1 cellular context compared by ENCODE assay signal in the genomic region with DNA sequence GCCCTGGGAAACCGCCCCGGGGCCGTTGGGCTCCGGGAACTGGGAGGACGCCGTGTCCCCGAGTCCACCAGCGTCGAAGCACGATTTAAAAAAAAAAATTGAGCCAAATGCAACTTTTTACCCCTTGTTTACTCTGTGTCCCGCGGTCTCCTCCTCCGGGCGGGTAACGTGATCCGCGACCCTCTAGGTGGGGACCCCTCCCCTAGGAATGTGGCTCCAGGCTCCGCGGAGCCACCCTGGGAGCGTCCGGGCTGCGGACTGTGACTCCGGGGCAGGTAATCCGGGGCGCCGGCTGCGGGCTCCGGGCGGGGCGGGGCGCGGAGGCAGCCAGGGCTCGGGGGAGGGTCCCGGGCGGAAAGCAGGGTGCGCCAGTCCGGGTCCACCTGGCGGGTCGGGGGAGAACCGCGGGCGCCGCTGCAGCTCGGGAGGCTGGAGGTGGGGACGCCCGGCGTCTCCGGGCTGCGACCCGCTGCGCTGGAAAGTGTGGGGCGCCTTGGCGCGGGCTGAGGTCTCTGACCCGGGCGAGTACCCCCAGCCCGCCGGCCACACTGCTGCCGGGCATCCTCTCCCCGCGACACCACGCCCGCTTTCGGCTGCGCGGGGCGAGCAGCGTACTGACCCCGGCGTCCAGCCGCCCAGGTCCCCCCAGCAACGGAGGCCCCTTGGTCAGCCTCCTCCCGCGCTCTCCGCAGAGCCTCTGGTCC.
TF ChIP-seq lines count a peak whose summit lies in the region.

No MANE protein-coding gene starts in this region.

TF ChIP-seq in GM23338, 12 proteins besides CTCF, POLR2A, EP300 and RAD21 (continued from another document):
- TF ChIP-seq, protein P1, sequence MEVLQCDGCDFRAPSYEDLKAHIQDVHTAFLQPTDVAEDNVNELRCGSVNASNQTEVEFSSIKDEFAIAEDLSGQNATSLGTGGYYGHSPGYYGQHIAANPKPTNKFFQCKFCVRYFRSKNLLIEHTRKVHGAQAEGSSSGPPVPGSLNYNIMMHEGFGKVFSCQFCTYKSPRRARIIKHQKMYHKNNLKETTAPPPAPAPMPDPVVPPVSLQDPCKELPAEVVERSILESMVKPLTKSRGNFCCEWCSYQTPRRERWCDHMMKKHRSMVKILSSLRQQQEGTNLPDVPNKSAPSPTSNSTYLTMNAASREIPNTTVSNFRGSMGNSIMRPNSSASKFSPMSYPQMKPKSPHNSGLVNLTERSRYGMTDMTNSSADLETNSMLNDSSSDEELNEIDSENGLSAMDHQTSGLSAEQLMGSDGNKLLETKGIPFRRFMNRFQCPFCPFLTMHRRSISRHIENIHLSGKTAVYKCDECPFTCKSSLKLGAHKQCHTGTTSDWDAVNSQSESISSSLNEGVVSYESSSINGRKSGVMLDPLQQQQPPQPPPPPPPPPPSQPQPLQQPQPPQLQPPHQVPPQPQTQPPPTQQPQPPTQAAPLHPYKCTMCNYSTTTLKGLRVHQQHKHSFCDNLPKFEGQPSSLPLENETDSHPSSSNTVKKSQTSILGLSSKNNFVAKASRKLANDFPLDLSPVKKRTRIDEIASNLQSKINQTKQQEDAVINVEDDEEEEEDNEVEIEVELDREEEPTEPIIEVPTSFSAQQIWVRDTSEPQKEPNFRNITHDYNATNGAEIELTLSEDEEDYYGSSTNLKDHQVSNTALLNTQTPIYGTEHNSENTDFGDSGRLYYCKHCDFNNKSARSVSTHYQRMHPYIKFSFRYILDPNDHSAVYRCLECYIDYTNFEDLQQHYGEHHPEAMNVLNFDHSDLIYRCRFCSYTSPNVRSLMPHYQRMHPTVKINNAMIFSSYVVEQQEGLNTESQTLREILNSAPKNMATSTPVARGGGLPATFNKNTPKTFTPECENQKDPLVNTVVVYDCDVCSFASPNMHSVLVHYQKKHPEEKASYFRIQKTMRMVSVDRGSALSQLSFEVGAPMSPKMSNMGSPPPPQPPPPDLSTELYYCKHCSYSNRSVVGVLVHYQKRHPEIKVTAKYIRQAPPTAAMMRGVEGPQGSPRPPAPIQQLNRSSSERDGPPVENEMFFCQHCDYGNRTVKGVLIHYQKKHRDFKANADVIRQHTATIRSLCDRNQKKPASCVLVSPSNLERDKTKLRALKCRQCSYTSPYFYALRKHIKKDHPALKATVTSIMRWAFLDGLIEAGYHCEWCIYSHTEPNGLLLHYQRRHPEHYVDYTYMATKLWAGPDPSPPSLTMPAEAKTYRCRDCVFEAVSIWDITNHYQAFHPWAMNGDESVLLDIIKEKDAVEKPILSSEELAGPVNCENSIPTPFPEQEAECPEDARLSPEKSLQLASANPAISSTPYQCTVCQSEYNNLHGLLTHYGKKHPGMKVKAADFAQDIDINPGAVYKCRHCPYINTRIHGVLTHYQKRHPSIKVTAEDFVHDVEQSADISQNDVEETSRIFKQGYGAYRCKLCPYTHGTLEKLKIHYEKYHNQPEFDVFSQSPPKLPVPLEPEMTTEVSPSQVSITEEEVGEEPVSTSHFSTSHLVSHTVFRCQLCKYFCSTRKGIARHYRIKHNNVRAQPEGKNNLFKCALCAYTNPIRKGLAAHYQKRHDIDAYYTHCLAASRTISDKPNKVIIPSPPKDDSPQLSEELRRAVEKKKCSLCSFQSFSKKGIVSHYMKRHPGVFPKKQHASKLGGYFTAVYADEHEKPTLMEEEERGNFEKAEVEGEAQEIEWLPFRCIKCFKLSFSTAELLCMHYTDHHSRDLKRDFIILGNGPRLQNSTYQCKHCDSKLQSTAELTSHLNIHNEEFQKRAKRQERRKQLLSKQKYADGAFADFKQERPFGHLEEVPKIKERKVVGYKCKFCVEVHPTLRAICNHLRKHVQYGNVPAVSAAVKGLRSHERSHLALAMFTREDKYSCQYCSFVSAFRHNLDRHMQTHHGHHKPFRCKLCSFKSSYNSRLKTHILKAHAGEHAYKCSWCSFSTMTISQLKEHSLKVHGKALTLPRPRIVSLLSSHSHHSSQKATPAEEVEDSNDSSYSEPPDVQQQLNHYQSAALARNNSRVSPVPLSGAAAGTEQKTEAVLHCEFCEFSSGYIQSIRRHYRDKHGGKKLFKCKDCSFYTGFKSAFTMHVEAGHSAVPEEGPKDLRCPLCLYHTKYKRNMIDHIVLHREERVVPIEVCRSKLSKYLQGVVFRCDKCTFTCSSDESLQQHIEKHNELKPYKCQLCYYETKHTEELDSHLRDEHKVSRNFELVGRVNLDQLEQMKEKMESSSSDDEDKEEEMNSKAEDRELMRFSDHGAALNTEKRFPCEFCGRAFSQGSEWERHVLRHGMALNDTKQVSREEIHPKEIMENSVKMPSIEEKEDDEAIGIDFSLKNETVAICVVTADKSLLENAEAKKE (CRISPR knock-in tag; IDR thresholded peaks at IDR 0.05), result no peak
- TF ChIP-seq ZNF331 (CRISPR knock-in tag; IDR thresholded peaks at IDR 0.05; ENCODE audit: low read depth) (no peak), EZH2 (IDR thresholded peaks at IDR 0.05; ENCODE audit: low read depth, unreplicated experiment) (no peak), JUNB (IDR thresholded peaks at IDR 0.05; ENCODE audit: unreplicated experiment) (no peak), NANOG (IDR thresholded peaks at IDR 0.05; ENCODE audit: borderline replicate concordance) (no peak)
- TF ChIP-seq, protein P2, sequence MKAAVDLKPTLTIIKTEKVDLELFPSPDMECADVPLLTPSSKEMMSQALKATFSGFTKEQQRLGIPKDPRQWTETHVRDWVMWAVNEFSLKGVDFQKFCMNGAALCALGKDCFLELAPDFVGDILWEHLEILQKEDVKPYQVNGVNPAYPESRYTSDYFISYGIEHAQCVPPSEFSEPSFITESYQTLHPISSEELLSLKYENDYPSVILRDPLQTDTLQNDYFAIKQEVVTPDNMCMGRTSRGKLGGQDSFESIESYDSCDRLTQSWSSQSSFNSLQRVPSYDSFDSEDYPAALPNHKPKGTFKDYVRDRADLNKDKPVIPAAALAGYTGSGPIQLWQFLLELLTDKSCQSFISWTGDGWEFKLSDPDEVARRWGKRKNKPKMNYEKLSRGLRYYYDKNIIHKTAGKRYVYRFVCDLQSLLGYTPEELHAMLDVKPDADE (IDR thresholded peaks at IDR 0.05), result no peak; the same call in 1 of the 2 replicates
